Comparison of ENCODE assay signal across 16 cellular contexts in the genomic region with DNA sequence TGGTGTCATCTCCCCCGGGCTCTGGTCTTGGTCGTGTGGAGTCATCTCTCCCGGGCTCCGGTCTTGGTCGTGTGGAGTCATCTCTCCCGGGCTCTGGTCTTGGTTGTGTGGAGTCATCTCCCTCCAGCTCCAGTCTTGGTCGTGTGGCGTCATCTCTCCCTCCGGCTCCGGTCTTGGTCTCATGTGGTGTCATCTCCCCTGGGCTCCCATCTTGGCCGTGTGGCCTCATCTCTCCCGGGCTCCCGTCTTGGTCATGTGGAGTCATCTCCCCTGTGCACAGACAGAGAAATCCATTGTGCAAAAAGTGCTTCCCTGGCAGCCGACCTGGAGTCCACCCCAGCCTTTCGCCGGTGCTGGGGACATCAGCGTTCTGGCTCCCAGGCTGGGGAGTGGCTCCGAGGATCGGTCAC.
DNase-seq lines count a peak whose midpoint lies in the region; ATAC-seq and TF ChIP-seq lines count a peak whose summit lies in the region.
"Had no signal": no experiment of that assay in that cellular context is flagged by ENCODE, and none has a peak within 500 bp of the region (broad histone marks: within the 10 kb centered on the region; RNA-seq: fewer than 3 reads in every experiment).

No MANE protein-coding gene starts in this region.

- peaks cover 51% of the 10 kb centered on the region for H4K20me1 ChIP-seq in neural progenitor cell (ENCODE audit: low read depth)
- H4K20me1 ChIP-seq in PC-3 (ENCODE audit: low read length) = no peaks in the 10 kb centered on the region

- H3K79me2 ChIP-seq in neural progenitor cell (ENCODE audit: low read depth) (peaks cover 6% of the 10 kb centered on the region), PC-3 (ENCODE audit: low read length) (no peaks in the 10 kb centered on the region)

- H3K4me1 ChIP-seq in neural progenitor cell = peaks cover 11% of the 10 kb centered on the region
- H3K4me1 ChIP-seq in PC-3 (ENCODE audit: insufficient read depth, low read length) = no peaks in the 10 kb centered on the region
- no peaks in the 10 kb centered on the region for H3K4me1 ChIP-seq in esophagus squamous epithelium
- H3K4me1 ChIP-seq: SJSA1 had no signal

- no peak for TF ChIP-seq POLR2A in esophagus squamous epithelium (IDR thresholded peaks at IDR 0.05)

- no peaks in the 10 kb centered on the region for H3K27me3 Mint-ChIP-seq in chondrocyte (ENCODE audit: low read depth)
- H3K27me3 Mint-ChIP-seq in neural progenitor cell (ENCODE audit: insufficient read depth, low read depth) = peaks cover 2% of the 10 kb centered on the region
- H3K27me3 Mint-ChIP-seq: activated CD4-positive, alpha-beta T cell treated with anti-CD3 and anti-CD28 coated beads, Interleukin-2, amount 10 ng/mL, durations not matched to agents 24 days and 14 days had no signal

- H3K4me3 ChIP-seq in H7 (ENCODE audit: insufficient read depth, low read depth, low read length) (no peak overlapping the region), neural progenitor cell (no peak overlapping the region), PC-3 (ENCODE audit: low read length) (no peak overlapping the region), esophagus squamous epithelium (no peak overlapping the region)
- H3K4me3 ChIP-seq: SJSA1, smooth muscle cell had no signal

- intact Hi-C loops in PC-3 (cut with micrococcal nuclease) (no loop called here), esophagus squamous epithelium (cut with DNase I) (no loop called here)

- H3F3A ChIP-seq in neural progenitor cell (ENCODE audit: low read depth) (peaks cover 7% of the 10 kb centered on the region), PC-3 (ENCODE audit: low read length, unreplicated experiment) (no peaks in the 10 kb centered on the region)

- H3K36me3 Mint-ChIP-seq in chondrocyte (ENCODE audit: low read depth) (peaks cover 32% of the 10 kb centered on the region), neural progenitor cell (peaks cover 40% of the 10 kb centered on the region)

- 86 to 95% methylated on average over 11 to 13 of the region's 19 CpGs for WGBS in esophagus squamous epithelium, 2 donors

- H3K27ac ChIP-seq in neural progenitor cell (no peak overlapping the region), PC-3 (ENCODE audit: low read length) (no peak overlapping the region), esophagus squamous epithelium (no peak overlapping the region)
- H3K27ac ChIP-seq: HL-60, KMS-11, SJSA1 had no signal

- no TSS peak for BruUV-seq in PC-3 (replicated peaks; lab: Mats Ljungman, UMichigan)

- H3K27me3 ChIP-seq in H7 (ENCODE audit: control insufficient read depth, insufficient read depth, low read length) = no peaks in the 10 kb centered on the region
- H3K27me3 ChIP-seq in neural progenitor cell = no peaks in the 10 kb centered on the region
- H3K27me3 ChIP-seq in PC-3 (ENCODE audit: low read length) = no peaks in the 10 kb centered on the region
- no peaks in the 10 kb centered on the region for H3K27me3 ChIP-seq in esophagus squamous epithelium
- H3K27me3 ChIP-seq: SJSA1 had no signal

- H3K36me3 ChIP-seq in H7 (replicated peaks; ENCODE audit: control insufficient read depth, insufficient read depth, low read length) (peaks cover 16% of the 10 kb centered on the region), neural progenitor cell (no peaks in the 10 kb centered on the region), PC-3 (ENCODE audit: low read depth, low read length) (peaks cover 10% of the 10 kb centered on the region; the same call in 1 of the 2 replicates), esophagus squamous epithelium (peaks cover 11 to 100% (median 16%) of the 10 kb centered on the region in 3 donors)

- DNase-seq in AG08395 (ENCODE audit: low spot score) = peak; percentile 90
- DNase-seq in H7 = peak; percentile 37
- DNase-seq in chondrocyte (ENCODE audit: low spot score) = peak; percentile 77
- no peak for DNase-seq in neural progenitor cell (ENCODE audit: low spot score)
- DNase-seq in activated CD4-positive, alpha-beta T cell treated with anti-CD3 and anti-CD28 coated beads for 48 hours = no peak
- DNase-seq in PC-3 = no peak
- no peak for DNase-seq in esophagus squamous epithelium (lab: John Stamatoyannopoulos, UW)
- DNase-seq in inferior parietal cortex (ENCODE audit: extremely low spot score) = no peak
- DNase-seq: activated CD4-positive, alpha-beta T cell treated with anti-CD3 and anti-CD28 coated beads, Interleukin-2, amount 10 ng/mL, durations not matched to agents 24 days and 14 days; activated T-cell treated with anti-CD3 and anti-CD28 coated beads, Interleukin-2, amount 50 U/mL, for 1 hour; GF-D8; stimulated activated naive CD4-positive, alpha-beta T cell treated with Interleukin-2 at 50 U/mL for 16 hours had no signal

- H3K4me1 Mint-ChIP-seq in chondrocyte (ENCODE audit: low read depth) (peaks cover 9% of the 10 kb centered on the region), neural progenitor cell (peaks cover 22% of the 10 kb centered on the region)

- H3K9ac ChIP-seq in neural progenitor cell = no peak overlapping the region
- no peak overlapping the region for H3K9ac ChIP-seq in PC-3 (ENCODE audit: low read length)
- H3K9ac ChIP-seq: KMS-11 had no signal

- ATAC-seq in PC-3 = no peak

- POLR2A ChIA-PET in PC-3 (lab: Charles Lee; ENCODE audit: unreplicated experiment) = no interaction called here

- H3K4me3 Mint-ChIP-seq in chondrocyte (ENCODE audit: unreplicated experiment) (no peak overlapping the region), neural progenitor cell (no peak overlapping the region)
- H3K4me3 Mint-ChIP-seq: activated CD4-positive, alpha-beta T cell treated with anti-CD3 and anti-CD28 coated beads, Interleukin-2, amount 10 ng/mL, durations not matched to agents 24 days and 14 days had no signal

- H3K9me3 ChIP-seq in neural progenitor cell (ENCODE audit: low read depth) (no peaks in the 10 kb centered on the region), PC-3 (ENCODE audit: low read length) (no peaks in the 10 kb centered on the region), esophagus squamous epithelium (no peaks in the 10 kb centered on the region)
- H3K9me3 ChIP-seq: SJSA1 had no signal

- H2AFZ ChIP-seq in neural progenitor cell (replicated peaks) (no peak overlapping the region), PC-3 (ENCODE audit: low read length) (no peak overlapping the region)

- CTCF ChIA-PET in PC-3 (lab: Charles Lee) = no interaction called here

- H3K4me2 ChIP-seq in neural progenitor cell (no peak overlapping the region), PC-3 (ENCODE audit: low read length) (no peak overlapping the region)
- H3K4me2 ChIP-seq: KMS-11, smooth muscle cell had no signal

- H3K27ac Mint-ChIP-seq in chondrocyte (ENCODE audit: unreplicated experiment) (peak overlapping the region; percentile 32), neural progenitor cell (peak overlapping the region; percentile 72)
- H3K27ac Mint-ChIP-seq: activated CD4-positive, alpha-beta T cell treated with anti-CD3 and anti-CD28 coated beads, Interleukin-2, amount 10 ng/mL, durations not matched to agents 24 days and 14 days had no signal

- TF ChIP-seq CTCF in chondrocyte (IDR thresholded peaks at IDR 0.05) (no peak), neural progenitor cell (IDR thresholded peaks at IDR 0.05) (no peak), PC-3 (conservative IDR thresholded peaks at IDR 0.05; ENCODE audit: low read depth, low read length) (no peak), esophagus squamous epithelium (IDR thresholded peaks at IDR 0.05) (no peak)

- no peaks in the 10 kb centered on the region for H3K9me3 Mint-ChIP-seq in chondrocyte (ENCODE audit: low read depth)
- no peaks in the 10 kb centered on the region for H3K9me3 Mint-ChIP-seq in neural progenitor cell
- H3K9me3 Mint-ChIP-seq: activated CD4-positive, alpha-beta T cell treated with anti-CD3 and anti-CD28 coated beads, Interleukin-2, amount 10 ng/mL, durations not matched to agents 24 days and 14 days had no signal

- no peaks in the 10 kb centered on the region for H3K9me2 ChIP-seq in PC-3 (replicated peaks; ENCODE audit: low read length)

Comparison
In these comparisons a context has a peak if more than half of its experiments do, and no peak if none do; other contexts are left out.
1. DNase-seq: peak in AG08395 (single experiment), H7 (single experiment) and chondrocyte (single experiment); none in neural progenitor cell (single experiment), activated CD4-positive, alpha-beta T cell treated with anti-CD3 and anti-CD28 coated beads for 48 hours (single experiment), PC-3 (single experiment), esophagus squamous epithelium (single experiment) and inferior parietal cortex (single experiment).